ENCODE assay signal across 8 cellular contexts in the genomic region with DNA sequence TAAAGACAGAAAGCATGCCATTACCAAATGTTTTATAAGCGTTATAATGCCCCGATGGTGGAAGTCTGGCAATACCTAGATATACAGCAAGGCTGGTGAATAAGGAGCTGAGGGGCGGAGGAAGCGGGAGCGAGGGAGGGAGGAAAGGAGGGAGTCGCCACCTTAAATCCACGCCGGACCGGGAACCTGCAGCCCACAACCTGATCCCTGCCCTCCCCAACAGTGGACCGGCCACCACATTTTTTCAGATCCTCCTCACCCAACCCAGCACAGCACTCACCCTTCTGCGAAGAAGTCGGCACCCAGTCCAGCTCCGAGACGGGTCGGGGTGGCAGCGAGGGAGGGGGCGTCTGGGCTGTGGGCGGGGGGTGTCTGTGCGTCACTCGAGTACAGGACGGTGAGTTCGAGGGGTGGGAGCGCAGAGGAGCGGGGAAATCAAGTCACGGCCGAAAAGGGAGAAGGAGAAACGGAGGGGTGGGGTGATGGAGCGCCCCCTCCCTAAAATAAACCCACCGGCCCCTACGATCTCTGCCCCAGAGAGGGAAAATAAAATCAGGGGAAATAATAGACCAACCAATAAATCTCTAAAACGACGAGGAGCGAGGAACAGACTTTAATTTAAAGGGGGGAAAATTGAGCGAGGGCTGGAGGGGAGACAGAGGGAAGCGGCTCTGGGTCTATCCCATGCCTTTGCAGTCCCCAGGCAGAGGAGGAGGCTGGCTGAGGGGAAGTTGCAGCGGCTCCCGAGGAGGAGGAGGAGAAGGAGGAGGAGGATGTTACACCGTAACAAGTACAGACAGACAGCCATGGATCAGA.
DNase-seq lines count a peak whose midpoint lies in the region; ATAC-seq and TF ChIP-seq lines count a peak whose summit lies in the region.

No MANE protein-coding gene starts in this region.

- ATAC-seq in HG03565 (IDR thresholded peaks at IDR 0.05; ENCODE audit: unreplicated experiment) (no peak), HG03469 (IDR thresholded peaks at IDR 0.05; ENCODE audit: unreplicated experiment) (no peak)

- H3K27me3 ChIP-seq in BLaER1: peaks cover 19% of the 10 kb centered on the region
- peaks cover 11% of the 10 kb centered on the region; the same call in 1 of the 2 replicates for H3K27me3 ChIP-seq in HUES6 (ENCODE audit: control insufficient read depth, insufficient read depth, low read length)

- H4K20me1 ChIP-seq in BLaER1: no peaks in the 10 kb centered on the region

- peak overlapping the region; percentile 87 for H3K4me2 ChIP-seq in BLaER1

- H3K4me3 ChIP-seq in BLaER1 (peak overlapping the region; percentile 83), HUES6 (ENCODE audit: low read depth, low read length) (peak overlapping the region; percentile 69), choroid plexus epithelial cell (ENCODE audit: low read depth, low read length) (peak overlapping the region; percentile 65)

- no peak for TF ChIP-seq CTCF in choroid plexus epithelial cell (conservative IDR thresholded peaks at IDR 0.05; ENCODE audit: low read depth, low read length)

- H3K4me1 ChIP-seq in BLaER1: peaks cover 7% of the 10 kb centered on the region
- H3K4me1 ChIP-seq in HUES6 (ENCODE audit: control insufficient read depth, insufficient read depth, low read length): peaks cover 8% of the 10 kb centered on the region

- H3K9ac ChIP-seq in BLaER1: peak overlapping the region; percentile 82
- peak overlapping the region; percentile 74 for H3K9ac ChIP-seq in HUES6 (ENCODE audit: low read length)

- H3K36me3 ChIP-seq in BLaER1: no peaks in the 10 kb centered on the region
- no peaks in the 10 kb centered on the region for H3K36me3 ChIP-seq in HUES6 (ENCODE audit: control insufficient read depth, insufficient read depth, low read length)

- no peaks in the 10 kb centered on the region for H3K9me3 ChIP-seq in BLaER1
- no peaks in the 10 kb centered on the region for H3K9me3 ChIP-seq in HUES6 (ENCODE audit: control insufficient read depth, insufficient read depth, low read depth, low read length)

- DNase-seq in activated CD4-positive, alpha-beta T cell treated with anti-CD3 and anti-CD28 coated beads for 1 hour: peak; percentile 19
- DNase-seq in choroid plexus epithelial cell (ENCODE audit: low read depth) (peak; percentile 35), kidney glomerular epithelial cell (lab: John Stamatoyannopoulos, UW) (peak; percentile 40)
- peak; percentile 31 for DNase-seq in stimulated activated CD4-positive, alpha-beta T cell treated with anti-CD3 and anti-CD28 coated beads, Interleukin-12 subunit alpha, Interleukin-12 subunit beta, amount 100 ng/mL, for 4 hours

- H3K27ac ChIP-seq in BLaER1 (peak overlapping the region; percentile 58), HUES6 (ENCODE audit: low read depth, low read length) (no peak overlapping the region)
